In the genomic region with DNA sequence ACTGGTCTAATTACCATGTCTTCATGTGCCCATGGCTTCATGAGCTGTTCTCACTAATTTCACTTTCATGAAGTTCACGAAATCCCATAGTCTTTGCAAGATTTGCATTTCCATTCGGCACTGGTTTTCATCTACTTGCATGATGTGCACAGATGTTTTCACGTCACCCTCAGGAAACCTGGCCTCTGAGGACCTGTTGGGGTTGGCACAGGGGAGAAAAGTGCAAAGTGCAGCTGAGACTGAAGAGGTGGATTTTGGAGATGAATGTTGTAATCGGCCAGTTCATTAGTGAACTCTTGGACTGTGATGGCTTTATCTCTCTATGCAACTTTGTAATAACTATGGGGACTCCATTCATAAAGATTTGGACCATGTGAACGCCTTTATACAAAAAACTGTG, we compare ENCODE assay signal across 32 cellular contexts.
"Had no signal": no experiment of that assay in that cellular context is flagged by ENCODE, and none has a peak within 500 bp of the region (broad histone marks: within the 10 kb centered on the region; RNA-seq: fewer than 3 reads in every experiment).

No MANE protein-coding gene starts in this region.

- H3K4me1 Mint-ChIP-seq: activated B cell treated with CpG ODN at 0.5 μM for 24 hours; activated naive CD4-positive, alpha-beta T cell treated with anti-CD3 and anti-CD28 coated beads, Interleukin-2, amount 50 U/mL, for 24 hours; activated naive CD8-positive, alpha-beta T cell treated with anti-CD3 and anti-CD28 coated beads for 36 hours; activated naive CD8-positive, alpha-beta T cell treated with anti-CD3 and anti-CD28 coated beads, Interleukin-2, amount 50 U/mL, for 24 hours; activated T-helper 17 cell treated with anti-CD3 and anti-CD28 coated beads, Interleukin-2, amount 50 U/mL, for 72 hours; T-helper 17 cell had no signal

- H3K4me3 Mint-ChIP-seq: activated B cell treated with CpG ODN at 0.5 μM for 24 hours; activated CD8-positive, alpha-beta T cell treated with anti-CD3 and anti-CD28 coated beads for 36 hours; activated naive CD4-positive, alpha-beta T cell treated with anti-CD3 and anti-CD28 coated beads for 36 hours; activated naive CD4-positive, alpha-beta T cell treated with anti-CD3 and anti-CD28 coated beads, Interleukin-2, amount 50 U/mL, for 24 hours; activated naive CD8-positive, alpha-beta T cell treated with anti-CD3 and anti-CD28 coated beads for 36 hours; activated naive CD8-positive, alpha-beta T cell treated with anti-CD3 and anti-CD28 coated beads, Interleukin-2, amount 50 U/mL, for 24 hours; activated T-cell treated with anti-CD3 and anti-CD28 coated beads, Interleukin-2, amount 50 U/mL, for 4 hours; activated T-helper 17 cell treated with anti-CD3 and anti-CD28 coated beads, Interleukin-2, amount 50 U/mL, for 72 hours; T-helper 17 cell; T-helper 2 cell treated with Interferon-gamma antibody and Interleukin-4, amounts not matched to agents 5 μg/mL and 100 μg/mL, for 36 hours had no signal

- DNase-seq: activated B cell treated with CpG ODN at 0.5 μM for 24 hours; activated CD4-positive, alpha-beta T cell treated with anti-CD3 and anti-CD28 coated beads for 48 hours; activated CD4-positive, alpha-beta T cell treated with anti-CD3 and anti-CD28 coated beads, Interleukin-2, amount 50 U/mL, for 1 hour; activated CD4-positive, alpha-beta T cell treated with anti-CD3 and anti-CD28 coated beads, Interleukin-2, amount 50 U/mL, for 48 hours; activated CD8-positive, alpha-beta memory T cell treated with anti-CD3 and anti-CD28 coated beads for 24 hours; activated CD8-positive, alpha-beta T cell treated with anti-CD3 and anti-CD28 coated beads for 36 hours; activated effector memory CD4-positive, alpha-beta T cell treated with Interleukin-2 at 50 U/mL for 16 hours; activated naive CD4-positive, alpha-beta T cell treated with anti-CD3 and anti-CD28 coated beads for 36 hours; activated naive CD8-positive, alpha-beta T cell treated with anti-CD3 and anti-CD28 coated beads for 36 hours; activated naive CD8-positive, alpha-beta T cell treated with anti-CD3 and anti-CD28 coated beads, Interleukin-2, amount 50 U/mL, for 24 hours; activated T-cell treated with anti-CD3 and anti-CD28 coated beads, Interleukin-2, amount 50 U/mL, for 4 hours; adrenal gland; amygdala; aorta; body of pancreas; caudate nucleus; colonic mucosa; effector CD8-positive, alpha-beta T cell; foreskin fibroblast; heart left ventricle; T-helper 1 cell; T-helper 17 cell; T1000; WERI-Rb-1 had no signal

- H3K9me3 Mint-ChIP-seq: activated CD8-positive, alpha-beta T cell treated with anti-CD3 and anti-CD28 coated beads for 36 hours; activated naive CD4-positive, alpha-beta T cell treated with anti-CD3 and anti-CD28 coated beads for 36 hours; activated naive CD8-positive, alpha-beta T cell treated with anti-CD3 and anti-CD28 coated beads for 36 hours; activated naive CD8-positive, alpha-beta T cell treated with anti-CD3 and anti-CD28 coated beads, Interleukin-2, amount 50 U/mL, for 24 hours; activated T-helper 17 cell treated with anti-CD3 and anti-CD28 coated beads, Interleukin-2, amount 50 U/mL, for 72 hours; T-helper 2 cell treated with Interferon-gamma antibody and Interleukin-4, amounts not matched to agents 5 μg/mL and 100 μg/mL, for 36 hours had no signal

- H3K9me3 ChIP-seq: adrenal gland, body of pancreas, colonic mucosa had no signal

- H3K36me3 Mint-ChIP-seq: activated naive CD4-positive, alpha-beta T cell treated with anti-CD3 and anti-CD28 coated beads, Interleukin-2, amount 50 U/mL, for 24 hours; activated naive CD8-positive, alpha-beta T cell treated with anti-CD3 and anti-CD28 coated beads for 36 hours had no signal

- H3K4me3 ChIP-seq: adrenal gland, body of pancreas, colonic mucosa, heart left ventricle had no signal

- H3K27me3 ChIP-seq: adrenal gland, body of pancreas, colonic mucosa had no signal

- H3K4me1 ChIP-seq: adrenal gland, body of pancreas, colonic mucosa, heart left ventricle had no signal

- H3K27ac Mint-ChIP-seq: activated B cell treated with CpG ODN at 0.5 μM for 24 hours; activated CD8-positive, alpha-beta T cell treated with anti-CD3 and anti-CD28 coated beads for 36 hours; activated naive CD4-positive, alpha-beta T cell treated with anti-CD3 and anti-CD28 coated beads for 36 hours; activated naive CD4-positive, alpha-beta T cell treated with anti-CD3 and anti-CD28 coated beads, Interleukin-2, amount 50 U/mL, for 24 hours; activated naive CD8-positive, alpha-beta T cell treated with anti-CD3 and anti-CD28 coated beads for 36 hours; activated naive CD8-positive, alpha-beta T cell treated with anti-CD3 and anti-CD28 coated beads, Interleukin-2, amount 50 U/mL, for 24 hours; activated T-helper 17 cell treated with anti-CD3 and anti-CD28 coated beads, Interleukin-2, amount 50 U/mL, for 72 hours; T-helper 17 cell; T-helper 2 cell treated with Interferon-gamma antibody and Interleukin-4, amounts not matched to agents 5 μg/mL and 100 μg/mL, for 36 hours had no signal

- FAIRE-seq: endometrium, endothelial cell of umbilical vein, frontal cortex had no signal

- ATAC-seq: activated CD4-positive, CD25-positive, alpha-beta regulatory T cell treated with anti-CD3 and anti-CD28 coated beads, Interleukin-2, amount 50 U/mL, for 24 hours; activated CD8-positive, alpha-beta T cell treated with anti-CD3 and anti-CD28 coated beads for 36 hours; activated naive CD8-positive, alpha-beta T cell treated with anti-CD3 and anti-CD28 coated beads, Interleukin-2, amount 50 U/mL, for 24 hours; activated T-cell treated with anti-CD3 and anti-CD28 coated beads, Interleukin-2, amount 50 U/mL, for 4 hours; activated T-helper 17 cell treated with anti-CD3 and anti-CD28 coated beads, Interleukin-2, amount 50 U/mL, for 72 hours; body of pancreas; heart left ventricle; T-helper 17 cell had no signal

- H3K36me3 ChIP-seq: adrenal gland, colonic mucosa, heart left ventricle, WERI-Rb-1 had no signal

- H3K27ac ChIP-seq: adrenal gland, body of pancreas, colonic mucosa, epithelial cell of prostate, heart left ventricle, WERI-Rb-1 had no signal
